Comparison of ENCODE assay signal across 2 cellular contexts in genomic region chr7:92987543-92987942, GRCh38.
TF ChIP-seq lines count a peak whose summit lies in the region.

No MANE protein-coding gene starts in this region.

TF ChIP-seq in IMR-90, 13 proteins besides CTCF, POLR2A, EP300 and RAD21:
- TF ChIP-seq MAFK (IDR thresholded peaks at IDR 0.05; ENCODE audit: low read depth, low read length): no peak
- no peak for TF ChIP-seq USF2 (IDR thresholded peaks at IDR 0.05; ENCODE audit: low read depth, low read length)
- no peak for TF ChIP-seq CEBPB (IDR thresholded peaks at IDR 0.05; ENCODE audit: low read depth, low read length)
- no peak for TF ChIP-seq CHD1 (IDR thresholded peaks at IDR 0.05; ENCODE audit: low read depth, low read length)
- TF ChIP-seq NFE2L2 (IDR thresholded peaks at IDR 0.05; ENCODE audit: low read depth, low read length): no peak
- no peak for TF ChIP-seq MAZ (IDR thresholded peaks at IDR 0.05; ENCODE audit: borderline replicate concordance, low read depth, low read length)
- TF ChIP-seq FOS (IDR thresholded peaks at IDR 0.05; ENCODE audit: low read depth, low read length): no peak

TF ChIP-seq in H1, 55 proteins besides CTCF, POLR2A, EP300 and RAD21:
- no peak for TF ChIP-seq SIRT6 (IDR thresholded peaks at IDR 0.05; ENCODE audit: low read length)
- no peak for TF ChIP-seq HDAC2 (IDR thresholded peaks at IDR 0.05; ENCODE audit: borderline replicate concordance in 1 of 2, low read depth in 2 of 2, low read length in 2 of 2)
- no peak for TF ChIP-seq TAF7 (optimal IDR thresholded peaks at IDR 0.05; ENCODE audit: borderline replicate concordance, low read depth, low read length)
